Comparison of ENCODE assay signal across 19 cellular contexts in genomic region chr6:18179770-18180393, GRCh38. TPM values are rescaled to one million over a fixed set of nuclear protein-coding genes. Genes with fewer than 3 reads are reported as not detected.
DNase-seq lines count a peak whose midpoint lies in the region; ATAC-seq and TF ChIP-seq lines count a peak whose summit lies in the region.
"Had no signal": no experiment of that assay in that cellular context is flagged by ENCODE, and none has a peak within 500 bp of the region (broad histone marks: within the 10 kb centered on the region; RNA-seq: fewer than 3 reads in every experiment).

No MANE protein-coding gene starts in this region.

- no peak overlapping the region for H3K9ac ChIP-seq in mesendoderm (ENCODE audit: low read length)

- H3K4me1 ChIP-seq in mesendoderm (ENCODE audit: control insufficient read depth, low read depth, low read length), result no peaks in the 10 kb centered on the region

- peaks cover 46% of the 10 kb centered on the region for H3K36me3 Mint-ChIP-seq in activated naive CD4-positive, alpha-beta T cell treated with anti-CD3 and anti-CD28 coated beads, Interleukin-2, amount 50 U/mL, for 24 hours
- peaks cover 72% of the 10 kb centered on the region for H3K36me3 Mint-ChIP-seq in activated B cell treated with CpG ODN at 0.5 μM for 24 hours (ENCODE audit: low read depth)
- H3K36me3 Mint-ChIP-seq in type B pancreatic cell, result peaks cover 43% of the 10 kb centered on the region

- no peaks in the 10 kb centered on the region for H3K27me3 ChIP-seq in mesendoderm (ENCODE audit: insufficient read depth, low read length, poor library complexity)

- H3K56ac ChIP-seq in mesendoderm (ENCODE audit: low read length), result no peak overlapping the region

- no peak overlapping the region for H4K5ac ChIP-seq in mesendoderm (ENCODE audit: low read length)

- H3K36me3 ChIP-seq in mesendoderm (ENCODE audit: control insufficient read depth, insufficient read depth, low read length), result no peaks in the 10 kb centered on the region

- no peak overlapping the region for H3K4ac ChIP-seq in mesendoderm (ENCODE audit: low read depth, low read length)

- CTCF ChIA-PET in activated B cell treated with CpG ODN at 0.5 μM for 24 hours (lab: Charles Lee) (no interaction called here), RWPE1 (lab: Yijun Ruan, JAX) (no interaction called here)

- no peaks in the 10 kb centered on the region for H3K79me2 ChIP-seq in mesendoderm (ENCODE audit: control insufficient read depth, insufficient read depth, low read length)

- H2AK5ac ChIP-seq in mesendoderm (ENCODE audit: low read length), result no peak overlapping the region

- POLR2A ChIA-PET in activated B cell treated with CpG ODN at 0.5 μM for 24 hours (lab: Charles Lee) (interaction anchor here (0.6 to 0.8 kb wide), 2 partner anchors 13 to 212 kb away, joined by 5 to 10 read pairs; no protein-coding TSS in a partner anchor), RWPE1 (lab: Yijun Ruan, JAX; ENCODE audit: low non-redundant PET) (no interaction called here)

- no peaks in the 10 kb centered on the region for H3K27me3 Mint-ChIP-seq in activated naive CD4-positive, alpha-beta T cell treated with anti-CD3 and anti-CD28 coated beads, Interleukin-2, amount 50 U/mL, for 24 hours
- no peaks in the 10 kb centered on the region for H3K27me3 Mint-ChIP-seq in activated B cell treated with CpG ODN at 0.5 μM for 24 hours
- no peaks in the 10 kb centered on the region for H3K27me3 Mint-ChIP-seq in type B pancreatic cell
- H3K27me3 Mint-ChIP-seq: central memory CD8-positive, alpha-beta T cell; IgD-negative memory B cell had no signal

- no peak overlapping the region for H3K4me2 ChIP-seq in mesendoderm (ENCODE audit: low read length)

- no peak for DNase-seq in activated naive CD4-positive, alpha-beta T cell (lab: John Stamatoyannopoulos, UW)
- DNase-seq in activated B cell treated with CpG ODN at 0.5 μM for 24 hours (no peak), mesendoderm (no peak), type B pancreatic cell (ENCODE audit: extremely low spot score, unreplicated experiment) (no peak), RWPE1 (ENCODE audit: low spot score) (no peak), lower leg skin (ENCODE audit: low spot score in 2 of 2) (no peak), NCI-H187 treated with DMSO at 0.1 percent for 48 hours (lab: John Stamatoyannopoulos, UW) (no peak)
- DNase-seq: 8988T; activated CD4-positive, alpha-beta T cell treated with anti-CD3 and anti-CD28 coated beads for 1 hour; activated effector memory CD4-positive, alpha-beta T cell treated with anti-CD3 and anti-CD28 coated beads, Interleukin-2, amount 50 U/mL, for 16 hours; DMS153; GOT3; NCI-H1048; NCI-H526; stimulated activated CD4-positive, alpha-beta T cell treated with anti-CD3 and anti-CD28 coated beads, Interleukin-12 subunit alpha, Interleukin-12 subunit beta, amount 100 ng/mL, for 4 hours; stimulated activated naive CD8-positive, alpha-beta T cell treated with anti-CD3 and anti-CD28 coated beads, Interleukin-15, Interleukin-2, amounts not matched to agents 100 U/mL and 50 U/mL, for 24 hours had no signal

- H2BK5ac ChIP-seq in mesendoderm (ENCODE audit: low read length), result no peak overlapping the region

- H3K9me3 Mint-ChIP-seq in activated naive CD4-positive, alpha-beta T cell treated with anti-CD3 and anti-CD28 coated beads, Interleukin-2, amount 50 U/mL, for 24 hours, result no peaks in the 10 kb centered on the region
- no peaks in the 10 kb centered on the region for H3K9me3 Mint-ChIP-seq in activated B cell treated with CpG ODN at 0.5 μM for 24 hours
- H3K9me3 Mint-ChIP-seq in type B pancreatic cell, result peaks cover 4% of the 10 kb centered on the region
- H3K9me3 Mint-ChIP-seq: central memory CD8-positive, alpha-beta T cell had no signal

- no peak overlapping the region for H2BK15ac ChIP-seq in mesendoderm (replicated peaks; ENCODE audit: low read depth)

- H3K27ac Mint-ChIP-seq in activated naive CD4-positive, alpha-beta T cell treated with anti-CD3 and anti-CD28 coated beads, Interleukin-2, amount 50 U/mL, for 24 hours, result peak overlapping the region; percentile 25
- peak overlapping the region; percentile 59 for H3K27ac Mint-ChIP-seq in activated B cell treated with CpG ODN at 0.5 μM for 24 hours
- H3K27ac Mint-ChIP-seq in type B pancreatic cell, result peak overlapping the region; percentile 71

- no peak overlapping the region for H3K23ac ChIP-seq in mesendoderm (ENCODE audit: low read length)

- ATAC-seq in activated B cell treated with CpG ODN at 0.5 μM for 24 hours (ENCODE audit: low read depth), result no peak
- ATAC-seq: stimulated activated naive CD8-positive, alpha-beta T cell treated with anti-CD3 and anti-CD28 coated beads, Interleukin-15, Interleukin-2, amounts not matched to agents 100 U/mL and 50 U/mL, for 24 hours had no signal

- H2BK120ac ChIP-seq in mesendoderm (ENCODE audit: low read depth, low read length), result no peak overlapping the region

- TF ChIP-seq CTCF in activated B cell treated with CpG ODN at 0.5 μM for 24 hours (IDR thresholded peaks at IDR 0.05), result no peak
- no peak for TF ChIP-seq CTCF in type B pancreatic cell (conservative IDR thresholded peaks at IDR 0.05)
- no peak for TF ChIP-seq CTCF in RWPE1 (conservative IDR thresholded peaks at IDR 0.05; ENCODE audit: low read depth)
- no peak for TF ChIP-seq CTCF in lower leg skin (IDR thresholded peaks at IDR 0.05)

- H3K79me1 ChIP-seq in mesendoderm (ENCODE audit: low read length), result no peaks in the 10 kb centered on the region

- H3K4me3 ChIP-seq in mesendoderm (ENCODE audit: low read length) (no peak overlapping the region), lower leg skin (ENCODE audit: low read depth, poor library complexity, severe bottlenecking) (no peak overlapping the region)

- WGBS in mesendoderm (ENCODE audit: extremely low coverage, insufficient coverage, low lambda C conversion rate), result no CpG with 5 or more reads among the region's 5 CpGs
- 82 to 85% methylated on average over 5 of the region's 5 CpGs for WGBS in lower leg skin, 2 donors

- no peak overlapping the region for H3K4me3 Mint-ChIP-seq in activated naive CD4-positive, alpha-beta T cell treated with anti-CD3 and anti-CD28 coated beads, Interleukin-2, amount 50 U/mL, for 24 hours
- H3K4me3 Mint-ChIP-seq in activated B cell treated with CpG ODN at 0.5 μM for 24 hours, result peak overlapping the region; percentile 45
- H3K4me3 Mint-ChIP-seq in type B pancreatic cell, result no peak overlapping the region
- H3K4me3 Mint-ChIP-seq: central memory CD8-positive, alpha-beta T cell had no signal

- peak overlapping the region; percentile 29 for H3K18ac ChIP-seq in mesendoderm (ENCODE audit: low read length)

- H3K27ac ChIP-seq in mesendoderm (ENCODE audit: low read depth, low read length), result no peak overlapping the region
- H3K27ac ChIP-seq in RWPE1, result no peak overlapping the region

- intact Hi-C loops in activated B cell treated with CpG ODN at 0.5 μM for 24 hours (cut with micrococcal nuclease) (loop anchor here (2.0 kb wide), 1 partner anchor 23 kb away; no protein-coding TSS in a partner anchor), lower leg skin (cut with DNase I; ENCODE audit: low total_unique reads) (no loop called here)

- peaks cover 34% of the 10 kb centered on the region for H3K4me1 Mint-ChIP-seq in activated naive CD4-positive, alpha-beta T cell treated with anti-CD3 and anti-CD28 coated beads, Interleukin-2, amount 50 U/mL, for 24 hours
- H3K4me1 Mint-ChIP-seq in activated B cell treated with CpG ODN at 0.5 μM for 24 hours, result peaks cover 40% of the 10 kb centered on the region
- H3K4me1 Mint-ChIP-seq in type B pancreatic cell (ENCODE audit: unreplicated experiment), result peaks cover under 1% of the 10 kb centered on the region

- H4K8ac ChIP-seq in mesendoderm (ENCODE audit: low read depth, low read length), result no peak overlapping the region

- no peak for TF ChIP-seq POLR2A in lower leg skin (IDR thresholded peaks at IDR 0.05)

RNA-seq across cellular contexts. Expression of gene KDM1B, which starts 24.7 kb away (rescaled TPM):
- total RNA-seq in activated B cell treated with CpG ODN at 0.5 μM for 24 hours (19.6 and 21.0 TPM in 2 replicates), type B pancreatic cell (ENCODE audit: low replicate concordance) (20.7 and 22.4 TPM in 2 replicates), lower leg skin (10 to 100 TPM; 23.5 to 27.9 (median 24.5) TPM)
- 4.8 TPM for polyA plus RNA-seq in mesendoderm (2013, experiment 1 of 2)
- polyA plus RNA-seq in mesendoderm (2013, experiment 2 of 2), result 4.7 TPM

RNA-seq across cellular contexts. Expression of gene TPMT, which starts 25.0 kb away (rescaled TPM):
- 2.7 and 3.1 TPM in 2 replicates for total RNA-seq in activated B cell treated with CpG ODN at 0.5 μM for 24 hours
- 16.8 TPM for polyA plus RNA-seq in mesendoderm (2013, experiment 1 of 2)
- 18.1 TPM for polyA plus RNA-seq in mesendoderm (2013, experiment 2 of 2)
- 12.8 and 19.2 TPM in 2 replicates for total RNA-seq in type B pancreatic cell (ENCODE audit: low replicate concordance)
- total RNA-seq in lower leg skin, result 10 to 100 TPM in 1 of 4 donors, 1 to 10 TPM in 3; 6.1 to 10.8 (median 8.8) TPM

RNA-seq across cellular contexts. Expression of gene NHLRC1, which starts 57.4 kb away (rescaled TPM):
- total RNA-seq in activated B cell treated with CpG ODN at 0.5 μM for 24 hours (0.88 and 1.2 TPM in 2 replicates), type B pancreatic cell (ENCODE audit: low replicate concordance) (1.1 and 3.5 TPM in 2 replicates), lower leg skin (1 to 10 TPM; 3.5 to 6.9 (median 5.0) TPM)
- 1.1 TPM for polyA plus RNA-seq in mesendoderm (2013, experiment 1 of 2)
- 1.2 TPM for polyA plus RNA-seq in mesendoderm (2013, experiment 2 of 2)
